9 cellular contexts compared by ENCODE assay signal in genomic region chr22:42342426-42343135, GRCh38.
A peak's percentile ranks its signal among the peaks of the same experiment; 100 is the strongest.
DNase-seq lines count a peak whose midpoint lies in the region; ATAC-seq and TF ChIP-seq lines count a peak whose summit lies in the region.
"Had no signal": no experiment of that assay in that cellular context is flagged by ENCODE, and none has a peak within 500 bp of the region (broad histone marks: within the 10 kb centered on the region; RNA-seq: fewer than 3 reads in every experiment).

No MANE protein-coding gene starts in this region.

- no peaks in the 10 kb centered on the region for H3K27me3 ChIP-seq in PC-9 (ENCODE audit: insufficient read depth, low read depth)
- H3K27me3 ChIP-seq in gastrocnemius medialis = peaks cover 20 to 32% (median 23%) of the 10 kb centered on the region in 3 donors

- BruUV-seq in PC-9 (replicated peaks; lab: Mats Ljungman, UMichigan) = no TSS peak

- H3K4me1 ChIP-seq in ES-I3 (ENCODE audit: insufficient read depth, low read length) = peaks cover 23% of the 10 kb centered on the region
- H3K4me1 ChIP-seq in PC-9 (replicated peaks; ENCODE audit: insufficient read depth) = no peaks in the 10 kb centered on the region
- H3K4me1 ChIP-seq in gastrocnemius medialis = peaks cover 0 to 3% of the 10 kb centered on the region in 2 donors

- H3K9me3 ChIP-seq in ES-I3 (ENCODE audit: control insufficient read depth, insufficient read depth, low read length) = no peaks in the 10 kb centered on the region
- no peaks in the 10 kb centered on the region for H3K9me3 ChIP-seq in PC-9 (ENCODE audit: insufficient read depth, low read depth)
- H3K9me3 ChIP-seq in gastrocnemius medialis = no peaks in the 10 kb centered on the region

- no peaks in the 10 kb centered on the region for H3K79me2 ChIP-seq in PC-9 (ENCODE audit: low read depth)

- H3F3A ChIP-seq in PC-9 (ENCODE audit: insufficient read depth, low read depth) = peaks cover 6% of the 10 kb centered on the region; the same call in 1 of the 2 replicates

- no peaks in the 10 kb centered on the region for H4K20me1 ChIP-seq in PC-9 (ENCODE audit: insufficient read depth)

- H3K9me2 ChIP-seq in PC-9 (ENCODE audit: insufficient read depth) = no peaks in the 10 kb centered on the region

- ATAC-seq in gastrocnemius medialis = no peak
- no peak for ATAC-seq in GM18868 (IDR thresholded peaks at IDR 0.05; ENCODE audit: unreplicated experiment)
- no peak for ATAC-seq in HG03342 (IDR thresholded peaks at IDR 0.05; ENCODE audit: unreplicated experiment)
- ATAC-seq: GM12878 had no signal

- in situ Hi-C loops in gastrocnemius medialis (cut with MboI; ENCODE audit: low sequenced_read_pairs in 4 of 4) = no loop called here

- DNase-seq in PC-9 (no peak), epithelial cell of proximal tubule (ENCODE audit: low read depth) (no peak), gastrocnemius medialis (no peak), dedifferentiated amniotic fluid mesenchymal stem cell (ENCODE audit: extremely low spot score) (no peak)
- DNase-seq: NCI-H2081 treated with DMSO at 0.1 percent for 48 hours had no signal

- POLR2A ChIA-PET in PC-9 (lab: Charles Lee; ENCODE audit: unreplicated experiment) = no interaction called here

- intact Hi-C loops in PC-9 (cut with micrococcal nuclease; ENCODE audit: unreplicated experiment) = no loop called here
- intact Hi-C loops in gastrocnemius medialis (cut with DNase I; ENCODE audit: low total_unique reads) = no loop called here

- no peak for TF ChIP-seq CTCF in PC-9 (conservative IDR thresholded peaks at IDR 0.05)
- TF ChIP-seq CTCF in epithelial cell of proximal tubule (conservative IDR thresholded peaks at IDR 0.05; ENCODE audit: low read depth, low read length) = no peak
- no peak for TF ChIP-seq CTCF in gastrocnemius medialis (IDR thresholded peaks at IDR 0.05 in 4 of 5, conservative IDR thresholded peaks at IDR 0.05 in 1 of 5)

- H3K9ac ChIP-seq in ES-I3 (ENCODE audit: low read depth, low read length) = peak overlapping the region; percentile 21; the same call in 1 of the 2 replicates

- H3K36me3 ChIP-seq in ES-I3 (ENCODE audit: insufficient read depth, low read length) (no peaks in the 10 kb centered on the region), PC-9 (ENCODE audit: low read depth) (no peaks in the 10 kb centered on the region), gastrocnemius medialis (no peaks in the 10 kb centered on the region)

- H3K27ac ChIP-seq in PC-9 = no peak overlapping the region
- H3K27ac ChIP-seq in gastrocnemius medialis = no peak overlapping the region

- H3K4me3 ChIP-seq in PC-9 (peak overlapping the region; percentile 41; the same call in 1 of the 2 replicates), epithelial cell of proximal tubule (ENCODE audit: low read depth, low read length) (peak overlapping the region; percentile 46), gastrocnemius medialis (peak overlapping the region in 3 of 4 donors; percentile 12 to 42 (median 17))
- H3K4me3 ChIP-seq: GM12878 had no signal

- CTCF ChIA-PET in PC-9 (lab: Charles Lee) = no interaction called here

- no peak for TF ChIP-seq POLR2A in gastrocnemius medialis (IDR thresholded peaks at IDR 0.05)

- peak overlapping the region; percentile 51; the same call in 1 of the 2 replicates for H3K4me2 ChIP-seq in PC-9

- no peak overlapping the region for H2AFZ ChIP-seq in PC-9
